In the genomic region with DNA sequence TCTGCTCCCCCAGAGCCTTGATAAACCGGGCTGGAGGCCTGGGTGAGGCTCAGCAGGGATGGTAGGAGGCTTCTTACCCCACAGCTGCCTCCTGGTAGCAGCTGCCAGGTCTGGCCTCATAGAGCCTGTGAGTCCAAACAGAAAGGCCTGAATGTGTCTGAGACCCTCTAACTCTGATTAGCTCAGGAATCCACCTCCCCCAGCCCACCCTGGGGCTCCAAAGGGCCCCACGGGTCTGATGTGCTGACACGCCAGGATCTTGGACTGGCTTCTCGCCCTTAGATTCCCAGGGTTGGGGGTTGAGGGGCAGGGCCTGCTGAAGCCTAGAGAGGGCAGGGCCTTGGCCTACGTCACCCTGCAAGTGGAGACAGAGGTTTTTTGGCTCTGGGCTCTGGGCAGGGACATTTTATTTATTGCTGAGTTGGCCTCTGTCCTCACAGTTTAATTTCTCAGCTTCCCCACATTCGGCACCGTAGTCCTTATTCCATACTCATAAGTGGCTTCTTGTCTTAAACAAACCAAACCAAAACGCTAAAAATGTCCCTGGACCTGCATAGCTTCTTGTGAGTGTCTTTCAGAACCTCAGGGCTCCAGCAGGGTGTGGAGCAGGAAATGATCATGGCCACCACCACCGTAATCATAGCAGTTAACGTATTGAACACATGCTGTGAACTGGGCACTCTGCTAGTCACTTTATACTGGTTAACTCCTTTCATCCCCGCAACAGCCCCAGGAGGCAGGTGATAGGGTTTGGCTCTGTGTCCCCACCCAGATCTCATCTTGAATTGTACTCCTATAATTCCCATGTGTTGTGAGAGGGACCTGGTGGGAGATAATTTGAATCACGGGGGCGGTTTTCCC, we compare ENCODE assay signal across 10 cellular contexts. TPM values are rescaled to one million over a fixed set of nuclear protein-coding genes. Genes with fewer than 3 reads are reported as not detected.
DNase-seq lines count a peak whose midpoint lies in the region; ATAC-seq and TF ChIP-seq lines count a peak whose summit lies in the region.
"Had no signal": no experiment of that assay in that cellular context is flagged by ENCODE, and none has a peak within 500 bp of the region (broad histone marks: within the 10 kb centered on the region; RNA-seq: fewer than 3 reads in every experiment).

No MANE protein-coding gene starts in this region.

- TF ChIP-seq RAD21 in Ishikawa (IDR thresholded peaks at IDR 0.05; ENCODE audit: low read depth): no peak

- H3K27ac ChIP-seq in caudate nucleus (ENCODE audit: low read depth, low read length): peak overlapping the region; percentile 73
- H3K27ac ChIP-seq in skin epidermis: peak overlapping the region; percentile 48 to 97 (median 84)

- intact Hi-C loops in left colon (cut with DNase I, micrococcal nuclease): no loop called here

- no peak for TF ChIP-seq CTCF in BE2C (IDR thresholded peaks at IDR 0.05; ENCODE audit: low read depth, low read length)

- DNase-seq in caudate nucleus (lab: John Stamatoyannopoulos, UW) (no peak), left colon (peak; percentile 57 to 58), BE2C (no peak), NCI-H1694 treated with DMSO at 0.1 percent for 48 hours (lab: John Stamatoyannopoulos, UW) (no peak), SW 1271 (lab: John Stamatoyannopoulos, UW) (no peak), superior temporal gyrus (ENCODE audit: extremely low spot score) (no peak)

- ATAC-seq in left colon: peak; percentile 70

- TF ChIP-seq EP300 in Ishikawa (IDR thresholded peaks at IDR 0.05; ENCODE audit: borderline replicate concordance): peak; percentile 19; the same call in 1 of the 2 replicates

- H3K27me3 ChIP-seq in BE2C: no peaks in the 10 kb centered on the region

- peaks cover 25% of the 10 kb centered on the region for H3K4me1 ChIP-seq in BE2C

- no peaks in the 10 kb centered on the region for H3K36me3 ChIP-seq in BE2C

- H3K4me3 ChIP-seq in skin epidermis (no peak overlapping the region), BE2C (ENCODE audit: low read depth, low read length) (no peak overlapping the region)

- no peaks in the 10 kb centered on the region for H3K9me3 ChIP-seq in BE2C

TF ChIP-seq in Ishikawa, 13 proteins besides CTCF, POLR2A, EP300 and RAD21:
- TF ChIP-seq, protein P1, sequence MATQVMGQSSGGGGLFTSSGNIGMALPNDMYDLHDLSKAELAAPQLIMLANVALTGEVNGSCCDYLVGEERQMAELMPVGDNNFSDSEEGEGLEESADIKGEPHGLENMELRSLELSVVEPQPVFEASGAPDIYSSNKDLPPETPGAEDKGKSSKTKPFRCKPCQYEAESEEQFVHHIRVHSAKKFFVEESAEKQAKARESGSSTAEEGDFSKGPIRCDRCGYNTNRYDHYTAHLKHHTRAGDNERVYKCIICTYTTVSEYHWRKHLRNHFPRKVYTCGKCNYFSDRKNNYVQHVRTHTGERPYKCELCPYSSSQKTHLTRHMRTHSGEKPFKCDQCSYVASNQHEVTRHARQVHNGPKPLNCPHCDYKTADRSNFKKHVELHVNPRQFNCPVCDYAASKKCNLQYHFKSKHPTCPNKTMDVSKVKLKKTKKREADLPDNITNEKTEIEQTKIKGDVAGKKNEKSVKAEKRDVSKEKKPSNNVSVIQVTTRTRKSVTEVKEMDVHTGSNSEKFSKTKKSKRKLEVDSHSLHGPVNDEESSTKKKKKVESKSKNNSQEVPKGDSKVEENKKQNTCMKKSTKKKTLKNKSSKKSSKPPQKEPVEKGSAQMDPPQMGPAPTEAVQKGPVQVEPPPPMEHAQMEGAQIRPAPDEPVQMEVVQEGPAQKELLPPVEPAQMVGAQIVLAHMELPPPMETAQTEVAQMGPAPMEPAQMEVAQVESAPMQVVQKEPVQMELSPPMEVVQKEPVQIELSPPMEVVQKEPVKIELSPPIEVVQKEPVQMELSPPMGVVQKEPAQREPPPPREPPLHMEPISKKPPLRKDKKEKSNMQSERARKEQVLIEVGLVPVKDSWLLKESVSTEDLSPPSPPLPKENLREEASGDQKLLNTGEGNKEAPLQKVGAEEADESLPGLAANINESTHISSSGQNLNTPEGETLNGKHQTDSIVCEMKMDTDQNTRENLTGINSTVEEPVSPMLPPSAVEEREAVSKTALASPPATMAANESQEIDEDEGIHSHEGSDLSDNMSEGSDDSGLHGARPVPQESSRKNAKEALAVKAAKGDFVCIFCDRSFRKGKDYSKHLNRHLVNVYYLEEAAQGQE (IDR thresholded peaks at IDR 0.05; ENCODE audit: low read depth): no peak
- peak; percentile 39; the same call in 1 of the 2 replicates for TF ChIP-seq YY1 (IDR thresholded peaks at IDR 0.05; ENCODE audit: low read depth)
- no peak for TF ChIP-seq TAF1 (IDR thresholded peaks at IDR 0.05; ENCODE audit: low read depth)
- TF ChIP-seq CREB1 (IDR thresholded peaks at IDR 0.05; ENCODE audit: low read depth): no peak
- 0 out of 2 replicates have a peak, but pooled peaks have one; percentile 32 for TF ChIP-seq TCF12 (IDR thresholded peaks at IDR 0.05; ENCODE audit: low read depth)
- no peak for TF ChIP-seq CEBPB (IDR thresholded peaks at IDR 0.05)
- no peak for TF ChIP-seq EGR1 (IDR thresholded peaks at IDR 0.05)
- TF ChIP-seq, protein P2, sequence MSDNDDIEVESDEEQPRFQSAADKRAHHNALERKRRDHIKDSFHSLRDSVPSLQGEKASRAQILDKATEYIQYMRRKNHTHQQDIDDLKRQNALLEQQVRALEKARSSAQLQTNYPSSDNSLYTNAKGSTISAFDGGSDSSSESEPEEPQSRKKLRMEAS (IDR thresholded peaks at IDR 0.05): no peak
- TF ChIP-seq, protein P3, sequence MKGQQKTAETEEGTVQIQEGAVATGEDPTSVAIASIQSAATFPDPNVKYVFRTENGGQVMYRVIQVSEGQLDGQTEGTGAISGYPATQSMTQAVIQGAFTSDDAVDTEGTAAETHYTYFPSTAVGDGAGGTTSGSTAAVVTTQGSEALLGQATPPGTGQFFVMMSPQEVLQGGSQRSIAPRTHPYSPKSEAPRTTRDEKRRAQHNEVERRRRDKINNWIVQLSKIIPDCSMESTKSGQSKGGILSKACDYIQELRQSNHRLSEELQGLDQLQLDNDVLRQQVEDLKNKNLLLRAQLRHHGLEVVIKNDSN (IDR thresholded peaks at IDR 0.05): no peak
- TF ChIP-seq ZBTB7A (IDR thresholded peaks at IDR 0.05; ENCODE audit: low read depth): peak; percentile 42; the same call in 1 of the 2 replicates
- peak; percentile 6; the same call in 1 of the 2 replicates for TF ChIP-seq TEAD4 (IDR thresholded peaks at IDR 0.05)
- peak; percentile 49 for TF ChIP-seq NFIC (IDR thresholded peaks at IDR 0.05)
- no peak for TF ChIP-seq FOXM1 (IDR thresholded peaks at IDR 0.05; ENCODE audit: borderline replicate concordance, low read depth)

RNA-seq across cellular contexts. Expression of a gene that starts 25.1 kb away (rescaled TPM):
- total RNA-seq in left colon: 100 to 1,000 TPM; 100 to 106 TPM
- polyA plus RNA-seq in BE2C (2012; ENCODE audit: insufficient read depth, insufficient read length, low read depth): 4.3 TPM

RNA-seq across cellular contexts. Expression of a gene that starts 31.1 kb away (rescaled TPM):
- under 1 TPM in 1 of 2 donors, not detected in 1; 0.42 TPM for total RNA-seq in left colon
- not detected for polyA plus RNA-seq in BE2C (2012; ENCODE audit: insufficient read depth, insufficient read length, low read depth)
- total RNA-seq: activated CD8-positive, alpha-beta memory T cell treated with anti-CD3 and anti-CD28 coated beads for 36 hours; LHCN-M2 had no signal

Comparison
In these comparisons a context has a peak if more than half of its experiments do, and no peak if none do; other contexts are left out.
1. DNase-seq: peak in left colon (2 of 2); none in caudate nucleus (0 of 61), BE2C (single experiment), NCI-H1694 treated with DMSO at 0.1 percent for 48 hours (single experiment), SW 1271 (0 of 2) and superior temporal gyrus (single experiment).